ENCODE assay signal across 1 cellular context in the genomic region with DNA sequence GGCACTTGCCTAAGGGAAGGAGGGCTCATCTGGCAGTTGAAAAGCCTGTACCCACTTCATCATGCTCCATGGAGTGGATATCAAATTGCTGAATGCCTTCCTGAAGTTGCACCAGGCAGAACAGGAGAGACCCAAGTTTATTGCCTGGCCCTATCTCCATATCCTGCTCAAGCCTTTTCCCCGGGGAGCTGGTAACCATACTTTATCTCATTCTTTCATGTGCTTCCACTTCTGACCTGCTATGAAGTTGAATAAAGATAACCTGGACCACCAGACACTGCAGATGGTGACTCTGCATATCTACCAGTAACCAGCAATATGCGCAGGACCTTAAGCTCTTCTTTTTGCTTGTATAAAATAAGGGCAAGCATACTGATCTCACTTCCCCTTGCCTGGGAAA.
TF ChIP-seq lines count a peak whose summit lies in the region.

No MANE protein-coding gene starts in this region.

TF ChIP-seq in WTC11, 78 proteins besides CTCF, POLR2A, EP300 and RAD21 (continued from another document):
- TF ChIP-seq, protein P1, sequence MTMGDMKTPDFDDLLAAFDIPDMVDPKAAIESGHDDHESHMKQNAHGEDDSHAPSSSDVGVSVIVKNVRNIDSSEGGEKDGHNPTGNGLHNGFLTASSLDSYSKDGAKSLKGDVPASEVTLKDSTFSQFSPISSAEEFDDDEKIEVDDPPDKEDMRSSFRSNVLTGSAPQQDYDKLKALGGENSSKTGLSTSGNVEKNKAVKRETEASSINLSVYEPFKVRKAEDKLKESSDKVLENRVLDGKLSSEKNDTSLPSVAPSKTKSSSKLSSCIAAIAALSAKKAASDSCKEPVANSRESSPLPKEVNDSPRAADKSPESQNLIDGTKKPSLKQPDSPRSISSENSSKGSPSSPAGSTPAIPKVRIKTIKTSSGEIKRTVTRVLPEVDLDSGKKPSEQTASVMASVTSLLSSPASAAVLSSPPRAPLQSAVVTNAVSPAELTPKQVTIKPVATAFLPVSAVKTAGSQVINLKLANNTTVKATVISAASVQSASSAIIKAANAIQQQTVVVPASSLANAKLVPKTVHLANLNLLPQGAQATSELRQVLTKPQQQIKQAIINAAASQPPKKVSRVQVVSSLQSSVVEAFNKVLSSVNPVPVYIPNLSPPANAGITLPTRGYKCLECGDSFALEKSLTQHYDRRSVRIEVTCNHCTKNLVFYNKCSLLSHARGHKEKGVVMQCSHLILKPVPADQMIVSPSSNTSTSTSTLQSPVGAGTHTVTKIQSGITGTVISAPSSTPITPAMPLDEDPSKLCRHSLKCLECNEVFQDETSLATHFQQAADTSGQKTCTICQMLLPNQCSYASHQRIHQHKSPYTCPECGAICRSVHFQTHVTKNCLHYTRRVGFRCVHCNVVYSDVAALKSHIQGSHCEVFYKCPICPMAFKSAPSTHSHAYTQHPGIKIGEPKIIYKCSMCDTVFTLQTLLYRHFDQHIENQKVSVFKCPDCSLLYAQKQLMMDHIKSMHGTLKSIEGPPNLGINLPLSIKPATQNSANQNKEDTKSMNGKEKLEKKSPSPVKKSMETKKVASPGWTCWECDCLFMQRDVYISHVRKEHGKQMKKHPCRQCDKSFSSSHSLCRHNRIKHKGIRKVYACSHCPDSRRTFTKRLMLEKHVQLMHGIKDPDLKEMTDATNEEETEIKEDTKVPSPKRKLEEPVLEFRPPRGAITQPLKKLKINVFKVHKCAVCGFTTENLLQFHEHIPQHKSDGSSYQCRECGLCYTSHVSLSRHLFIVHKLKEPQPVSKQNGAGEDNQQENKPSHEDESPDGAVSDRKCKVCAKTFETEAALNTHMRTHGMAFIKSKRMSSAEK (CRISPR knock-in tag; IDR thresholded peaks at IDR 0.05; ENCODE audit: borderline replicate concordance) = no peak
- no peak for TF ChIP-seq NFE2L1 (CRISPR knock-in tag; IDR thresholded peaks at IDR 0.05)
- TF ChIP-seq IRF2 (CRISPR knock-in tag; IDR thresholded peaks at IDR 0.05; ENCODE audit: borderline replicate concordance, low read depth) = no peak
